In genomic region chr4:4870493-4871266, GRCh38 we compare ENCODE assay signal across 17 cellular contexts. TPM values are rescaled to one million over a fixed set of nuclear protein-coding genes. Genes with fewer than 3 reads are reported as not detected.
DNase-seq lines count a peak whose midpoint lies in the region; ATAC-seq and TF ChIP-seq lines count a peak whose summit lies in the region.
"Had no signal": no experiment of that assay in that cellular context is flagged by ENCODE, and none has a peak within 500 bp of the region (broad histone marks: within the 10 kb centered on the region; RNA-seq: fewer than 3 reads in every experiment).

No MANE protein-coding gene starts in this region.

- H3K36me3 Mint-ChIP-seq in natural killer cell (no peaks in the 10 kb centered on the region), memory B cell (no peaks in the 10 kb centered on the region), immature natural killer cell (no peaks in the 10 kb centered on the region)
- no peaks in the 10 kb centered on the region for H3K36me3 Mint-ChIP-seq in natural killer cell treated with Interleukin-12 subunit alpha and Interleukin-12 subunit beta and Interleukin-15 and Interleukin-18, amount 100 ng/mL, for 72 hours
- no peaks in the 10 kb centered on the region for H3K36me3 Mint-ChIP-seq in activated naive CD8-positive, alpha-beta T cell treated with anti-CD3 and anti-CD28 coated beads, Interleukin-2, amount 10 ng/mL, durations not matched to agents 7 days and 5 days

- intact Hi-C loops in natural killer cell (cut with micrococcal nuclease) (no loop called here), left colon (cut with DNase I, micrococcal nuclease) (no loop called here)

- H3K4me3 Mint-ChIP-seq in natural killer cell (peak overlapping the region; percentile 17), memory B cell (no peak overlapping the region), immature natural killer cell (peak overlapping the region in 1 of 5 donors; percentile 48)
- H3K4me3 Mint-ChIP-seq in natural killer cell treated with Interleukin-12 subunit alpha and Interleukin-12 subunit beta and Interleukin-15 and Interleukin-18, amount 100 ng/mL, for 72 hours, result no peak overlapping the region
- H3K4me3 Mint-ChIP-seq in activated naive CD8-positive, alpha-beta T cell treated with anti-CD3 and anti-CD28 coated beads, Interleukin-2, amount 10 ng/mL, durations not matched to agents 7 days and 5 days, result no peak overlapping the region
- peak overlapping the region; percentile 1 to 56 for H3K4me3 Mint-ChIP-seq in stimulated activated naive CD8-positive, alpha-beta T cell treated with anti-CD3 and anti-CD28 coated beads, Interleukin-15, amount 100 ng/mL, for 72 hours

- DNase-seq in natural killer cell (no peak), memory B cell (ENCODE audit: low spot score in 2 of 2) (no peak), immature natural killer cell (no peak), KG1 (lab: John Stamatoyannopoulos, UW) (no peak), left colon (no peak)
- no peak for DNase-seq in natural killer cell treated with Interleukin-12 subunit alpha and Interleukin-12 subunit beta and Interleukin-15 and Interleukin-18, amount 100 ng/mL, for 72 hours (ENCODE audit: low spot score)
- no peak for DNase-seq in activated naive CD8-positive, alpha-beta T cell treated with anti-CD3 and anti-CD28 coated beads, Interleukin-2, amount 10 ng/mL, durations not matched to agents 7 days and 5 days
- DNase-seq in stimulated activated naive CD8-positive, alpha-beta T cell treated with anti-CD3 and anti-CD28 coated beads, Interleukin-15, amount 100 ng/mL, for 72 hours, result no peak
- DNase-seq: activated CD4-positive, CD25-positive, alpha-beta regulatory T cell; activated CD8-positive, alpha-beta memory T cell treated with anti-CD3 and anti-CD28 coated beads, Interleukin-2, amount 50 U/mL, for 4 hours; Kasumi-1; left ventricle myocardium inferior; NCI-H146; Right ventricle myocardium superior; substantia nigra had no signal

- no peaks in the 10 kb centered on the region for H3K9me3 Mint-ChIP-seq in natural killer cell
- H3K9me3 Mint-ChIP-seq in natural killer cell treated with Interleukin-12 subunit alpha and Interleukin-12 subunit beta and Interleukin-15 and Interleukin-18, amount 100 ng/mL, for 72 hours, result no peaks in the 10 kb centered on the region
- no peaks in the 10 kb centered on the region for H3K9me3 Mint-ChIP-seq in activated naive CD8-positive, alpha-beta T cell treated with anti-CD3 and anti-CD28 coated beads, Interleukin-2, amount 10 ng/mL, durations not matched to agents 7 days and 5 days
- H3K9me3 Mint-ChIP-seq in memory B cell, result peaks cover 3% of the 10 kb centered on the region
- H3K9me3 Mint-ChIP-seq in stimulated activated naive CD8-positive, alpha-beta T cell treated with anti-CD3 and anti-CD28 coated beads, Interleukin-15, amount 100 ng/mL, for 72 hours, result no peaks in the 10 kb centered on the region
- peaks cover 0 to 4% (median 0%) of the 10 kb centered on the region in 6 donors for H3K9me3 Mint-ChIP-seq in immature natural killer cell
- H3K9me3 Mint-ChIP-seq: activated naive CD4-positive, alpha-beta T cell treated with anti-CD3 and anti-CD28 coated beads, Interleukin-2, amount 50 U/mL, for 72 hours had no signal

- TF ChIP-seq CTCF in natural killer cell (IDR thresholded peaks at IDR 0.05), result no peak

- POLR2A ChIA-PET in activated naive CD8-positive, alpha-beta T cell treated with anti-CD3 and anti-CD28 coated beads, Interleukin-2, amount 10 ng/mL, durations not matched to agents 7 days and 5 days (lab: Charles Lee), result no interaction called here

- peaks cover 23 to 25% of the 10 kb centered on the region in 2 donors for H3K4me1 Mint-ChIP-seq in natural killer cell
- H3K4me1 Mint-ChIP-seq in natural killer cell treated with Interleukin-12 subunit alpha and Interleukin-12 subunit beta and Interleukin-15 and Interleukin-18, amount 100 ng/mL, for 72 hours (ENCODE audit: low read depth in 2 of 2), result peaks cover 19 to 27% of the 10 kb centered on the region in 2 donors
- peaks cover 14% of the 10 kb centered on the region for H3K4me1 Mint-ChIP-seq in activated naive CD8-positive, alpha-beta T cell treated with anti-CD3 and anti-CD28 coated beads, Interleukin-2, amount 10 ng/mL, durations not matched to agents 7 days and 5 days
- H3K4me1 Mint-ChIP-seq in memory B cell, result peaks cover 7% of the 10 kb centered on the region
- H3K4me1 Mint-ChIP-seq in stimulated activated naive CD8-positive, alpha-beta T cell treated with anti-CD3 and anti-CD28 coated beads, Interleukin-15, amount 100 ng/mL, for 72 hours, result peaks cover 37% of the 10 kb centered on the region
- peaks cover 10 to 18% of the 10 kb centered on the region in 2 donors for H3K4me1 Mint-ChIP-seq in immature natural killer cell

- H3K27ac Mint-ChIP-seq in natural killer cell (peak overlapping the region in 1 of 2 donors; percentile 57), memory B cell (peak overlapping the region; percentile 56), immature natural killer cell (no peak overlapping the region)
- H3K27ac Mint-ChIP-seq in natural killer cell treated with Interleukin-12 subunit alpha and Interleukin-12 subunit beta and Interleukin-15 and Interleukin-18, amount 100 ng/mL, for 72 hours, result no peak overlapping the region
- peak overlapping the region; percentile 28 for H3K27ac Mint-ChIP-seq in activated naive CD8-positive, alpha-beta T cell treated with anti-CD3 and anti-CD28 coated beads, Interleukin-2, amount 10 ng/mL, durations not matched to agents 7 days and 5 days
- no peak overlapping the region for H3K27ac Mint-ChIP-seq in stimulated activated naive CD8-positive, alpha-beta T cell treated with anti-CD3 and anti-CD28 coated beads, Interleukin-15, amount 100 ng/mL, for 72 hours

- ATAC-seq in natural killer cell, result no peak
- ATAC-seq in natural killer cell treated with Interleukin-12 subunit alpha and Interleukin-12 subunit beta and Interleukin-15 and Interleukin-18, amount 100 ng/mL, for 72 hours, result no peak
- no peak for ATAC-seq in activated naive CD8-positive, alpha-beta T cell treated with anti-CD3 and anti-CD28 coated beads, Interleukin-2, amount 10 ng/mL, durations not matched to agents 7 days and 5 days (ENCODE audit: low read depth)
- no peak for ATAC-seq in memory B cell (ENCODE audit: low read depth)
- ATAC-seq in stimulated activated naive CD8-positive, alpha-beta T cell treated with anti-CD3 and anti-CD28 coated beads, Interleukin-15, amount 100 ng/mL, for 72 hours, result no peak
- no peak for ATAC-seq in left colon

- peaks cover 58 to 68% of the 10 kb centered on the region in 2 donors for H3K27me3 Mint-ChIP-seq in natural killer cell (ENCODE audit: low read depth in 2 of 2)
- peaks cover 50 to 63% of the 10 kb centered on the region in 2 donors for H3K27me3 Mint-ChIP-seq in natural killer cell treated with Interleukin-12 subunit alpha and Interleukin-12 subunit beta and Interleukin-15 and Interleukin-18, amount 100 ng/mL, for 72 hours
- peaks cover 75% of the 10 kb centered on the region for H3K27me3 Mint-ChIP-seq in activated naive CD8-positive, alpha-beta T cell treated with anti-CD3 and anti-CD28 coated beads, Interleukin-2, amount 10 ng/mL, durations not matched to agents 7 days and 5 days
- H3K27me3 Mint-ChIP-seq in memory B cell, result peaks cover 33% of the 10 kb centered on the region
- H3K27me3 Mint-ChIP-seq in stimulated activated naive CD8-positive, alpha-beta T cell treated with anti-CD3 and anti-CD28 coated beads, Interleukin-15, amount 100 ng/mL, for 72 hours, result peaks cover 44% of the 10 kb centered on the region
- peaks cover 28 to 52% (median 45%) of the 10 kb centered on the region in 3 donors for H3K27me3 Mint-ChIP-seq in immature natural killer cell (ENCODE audit: low read depth in 3 of 3)

RNA-seq across cellular contexts. Expression of gene MSX1, which starts 11.2 kb away (rescaled TPM):
- total RNA-seq in natural killer cell, result not detected
- under 1 TPM in 1 of 2 donors, not detected in 1; 0.24 TPM for total RNA-seq in natural killer cell treated with Interleukin-12 subunit alpha and Interleukin-12 subunit beta and Interleukin-15 and Interleukin-18, amount 100 ng/mL, for 72 hours
- not detected for total RNA-seq in activated naive CD8-positive, alpha-beta T cell treated with anti-CD3 and anti-CD28 coated beads, Interleukin-2, amount 10 ng/mL, durations not matched to agents 7 days and 5 days
- polyA plus RNA-seq in immature natural killer cell, result under 1 TPM in 1 of 3 donors, not detected in 2; 0.19 TPM
- under 1 TPM; 0.24 to 0.25 TPM for total RNA-seq in left colon
- total RNA-seq: activated naive CD4-positive, alpha-beta T cell treated with anti-CD3 and anti-CD28 coated beads, Interleukin-2, amount 50 U/mL, for 72 hours; T-helper 1 cell treated with Interleukin-12 subunit alpha and Interleukin-12 subunit beta and Interleukin-4 antibody, amounts not matched to agents 30 ng/mL and 1 ng/mL, for 36 hours had no signal

Comparison
In these comparisons a context has a peak if more than half of its experiments do, and no peak if none do; other contexts are left out.
1. H3K4me3 Mint-ChIP-seq: peak in natural killer cell (single experiment) and stimulated activated naive CD8-positive, alpha-beta T cell treated with anti-CD3 and anti-CD28 coated beads, Interleukin-15, amount 100 ng/mL, for 72 hours (2 of 2); none in natural killer cell treated with Interleukin-12 subunit alpha and Interleukin-12 subunit beta and Interleukin-15 and Interleukin-18, amount 100 ng/mL, for 72 hours (single experiment), activated naive CD8-positive, alpha-beta T cell treated with anti-CD3 and anti-CD28 coated beads, Interleukin-2, amount 10 ng/mL, durations not matched to agents 7 days and 5 days (single experiment) and memory B cell (single experiment).
2. H3K27ac Mint-ChIP-seq: peak in activated naive CD8-positive, alpha-beta T cell treated with anti-CD3 and anti-CD28 coated beads, Interleukin-2, amount 10 ng/mL, durations not matched to agents 7 days and 5 days (single experiment) and memory B cell (single experiment); none in natural killer cell treated with Interleukin-12 subunit alpha and Interleukin-12 subunit beta and Interleukin-15 and Interleukin-18, amount 100 ng/mL, for 72 hours (0 of 2), stimulated activated naive CD8-positive, alpha-beta T cell treated with anti-CD3 and anti-CD28 coated beads, Interleukin-15, amount 100 ng/mL, for 72 hours (0 of 2) and immature natural killer cell (0 of 6).